Comparison of ENCODE assay signal across 8 cellular contexts in genomic region chr2:102063360-102063947, GRCh38.
DNase-seq lines count a peak whose midpoint lies in the region; ATAC-seq, FAIRE-seq and TF ChIP-seq lines count a peak whose summit lies in the region.

No MANE protein-coding gene starts in this region.

- H3K4me1 ChIP-seq in A549 (peaks cover 51% of the 10 kb centered on the region), mucosa of rectum (ENCODE audit: control insufficient read depth in 2 of 2, insufficient read depth in 2 of 2, low read length in 2 of 2) (peaks cover 21 to 24% of the 10 kb centered on the region in 2 donors)

- POLR2A ChIA-PET in A549 (lab: Yijun Ruan, JAX) = interaction anchor here (0.6 to 2.5 kb wide), 7 partner anchors 30 to 177 kb away, joined by 3 to 23 read pairs (median 8); partner anchors contain the start of gene IL1R1

- DNase-seq in A549 (ENCODE audit: low read depth in 1 of 2, low spot score in 1 of 2) (no peak), MV-4-11 (lab: John Stamatoyannopoulos, UW) (peak; percentile 88), coronary artery (ENCODE audit: low spot score) (peak; percentile 90), hippocampal formation (lab: John Stamatoyannopoulos, UW) (no peak), NCI-H82 (lab: John Stamatoyannopoulos, UW) (no peak)
- DNase-seq in activated effector memory CD4-positive, alpha-beta T cell treated with Interleukin-2 at 50 U/mL for 16 hours = no peak

- TF ChIP-seq EP300 in A549 (IDR thresholded peaks at IDR 0.05) = no peak

- no peak overlapping the region for H3K4me3 ChIP-seq in A549
- no peak overlapping the region for H3K4me3 ChIP-seq in coronary artery
- no peak overlapping the region for H3K4me3 ChIP-seq in mucosa of rectum (ENCODE audit: low read length in 2 of 2)

- H3K27me3 ChIP-seq in mucosa of rectum (ENCODE audit: control insufficient read depth in 2 of 2, insufficient read depth in 2 of 2, low read length in 2 of 2) = no peaks in the 10 kb centered on the region

- TF ChIP-seq RAD21 in A549 (conservative IDR thresholded peaks at IDR 0.05 in 1 of 2, IDR thresholded peaks at IDR 0.05 in 1 of 2) = no peak

- H3K4me2 ChIP-seq in A549 = peak overlapping the region; percentile 90

- FAIRE-seq in A549 (lab: Jason Lieb, UNC) = no peak

- no peak for TF ChIP-seq POLR2A in A549 (IDR thresholded peaks at IDR 0.05; ENCODE audit: low read length)

- no peak for TF ChIP-seq CTCF in A549 (IDR thresholded peaks at IDR 0.05)
- no peak for TF ChIP-seq CTCF in coronary artery (IDR thresholded peaks at IDR 0.05)

- CTCF ChIA-PET in A549 (lab: Yijun Ruan, JAX) = interaction anchor here (0.7 to 2.3 kb wide), 9 partner anchors 8 to 644 kb away, joined by 3 to 11 read pairs (median 4); no protein-coding TSS in a partner anchor

- 69% methylated on average over 7 of the region's 7 CpGs for WGBS in A549 (ENCODE audit: missing lambda C conversion rate)

- H3K27ac ChIP-seq in A549 (peak overlapping the region; percentile 98 to 99), coronary artery (peak overlapping the region; percentile 91 to 95), mucosa of rectum (ENCODE audit: low read depth in 2 of 2, low read length in 2 of 2) (peak overlapping the region; percentile 89 to 90)

- H3K9ac ChIP-seq in mucosa of rectum (ENCODE audit: low read depth in 1 of 2, low read length in 2 of 2) = peak overlapping the region; percentile 34 to 55

- ATAC-seq in A549 = no peak
- ATAC-seq in GM21526 (IDR thresholded peaks at IDR 0.05; ENCODE audit: low FRiP score, unreplicated experiment) = no peak

- no peaks in the 10 kb centered on the region for H3K9me3 ChIP-seq in A549
- no peaks in the 10 kb centered on the region for H3K9me3 ChIP-seq in mucosa of rectum (ENCODE audit: control insufficient read depth in 2 of 2, low read length in 2 of 2)

- H3K36me3 ChIP-seq in mucosa of rectum (ENCODE audit: control insufficient read depth in 2 of 2, insufficient read depth in 2 of 2, low read length in 2 of 2) = no peaks in the 10 kb centered on the region

TF ChIP-seq in A549, 52 proteins besides CTCF, POLR2A, EP300 and RAD21:
- no peak for TF ChIP-seq HEYL (CRISPR knock-in tag; IDR thresholded peaks at IDR 0.05)
- TF ChIP-seq NFE2L2 (conservative IDR thresholded peaks at IDR 0.05; ENCODE audit: low read length) = no peak
- no peak for TF ChIP-seq MAZ (IDR thresholded peaks at IDR 0.05; ENCODE audit: borderline replicate concordance, low read depth, low read length)
- no peak for TF ChIP-seq CHD4 (IDR thresholded peaks at IDR 0.05; ENCODE audit: borderline replicate concordance)
- TF ChIP-seq ZC3H11A (IDR thresholded peaks at IDR 0.05) = no peak
- TF ChIP-seq MAFK (IDR thresholded peaks at IDR 0.05; ENCODE audit: partially characterized antibody) = no peak
- TF ChIP-seq KDM5A (IDR thresholded peaks at IDR 0.05) = no peak
- TF ChIP-seq, protein P1, sequence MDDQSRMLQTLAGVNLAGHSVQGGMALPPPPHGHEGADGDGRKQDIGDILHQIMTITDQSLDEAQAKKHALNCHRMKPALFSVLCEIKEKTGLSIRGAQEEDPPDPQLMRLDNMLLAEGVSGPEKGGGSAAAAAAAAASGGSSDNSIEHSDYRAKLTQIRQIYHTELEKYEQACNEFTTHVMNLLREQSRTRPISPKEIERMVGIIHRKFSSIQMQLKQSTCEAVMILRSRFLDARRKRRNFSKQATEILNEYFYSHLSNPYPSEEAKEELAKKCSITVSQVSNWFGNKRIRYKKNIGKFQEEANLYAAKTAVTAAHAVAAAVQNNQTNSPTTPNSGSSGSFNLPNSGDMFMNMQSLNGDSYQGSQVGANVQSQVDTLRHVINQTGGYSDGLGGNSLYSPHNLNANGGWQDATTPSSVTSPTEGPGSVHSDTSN (IDR thresholded peaks at IDR 0.05) = no peak
- no peak for TF ChIP-seq CBX2 (IDR thresholded peaks at IDR 0.05; ENCODE audit: borderline replicate concordance, low read depth)
- no peak for TF ChIP-seq RNF2 (IDR thresholded peaks at IDR 0.05; ENCODE audit: borderline replicate concordance, low read depth)
- TF ChIP-seq EHF (CRISPR knock-in tag; IDR thresholded peaks at IDR 0.05) = no peak
- TF ChIP-seq TFCP2L1 (CRISPR knock-in tag; IDR thresholded peaks at IDR 0.05) = no peak
- TF ChIP-seq NPAS2 (CRISPR knock-in tag; IDR thresholded peaks at IDR 0.05; ENCODE audit: borderline replicate concordance) = no peak
- no peak for TF ChIP-seq SMC3 (IDR thresholded peaks at IDR 0.05)
- TF ChIP-seq CEBPB (IDR thresholded peaks at IDR 0.05) = no peak
- no peak for TF ChIP-seq JUNB (IDR thresholded peaks at IDR 0.05)
- TF ChIP-seq BCL3 (IDR thresholded peaks at IDR 0.05) = no peak
- no peak for TF ChIP-seq GATA3 (IDR thresholded peaks at IDR 0.05; ENCODE audit: borderline replicate concordance)
- TF ChIP-seq HDAC2 (IDR thresholded peaks at IDR 0.05) = no peak
- no peak for TF ChIP-seq HMGXB4 (CRISPR knock-in tag; IDR thresholded peaks at IDR 0.05; ENCODE audit: borderline replicate concordance)
TF ChIP-seq in A549: peak in this region for 0.

Comparison
In these comparisons a context has a peak if more than half of its experiments do, and no peak if none do; other contexts are left out.
1. DNase-seq: peak in MV-4-11 (single experiment) and coronary artery (single experiment); none in A549 (0 of 2), hippocampal formation (0 of 2), NCI-H82 (single experiment) and activated effector memory CD4-positive, alpha-beta T cell treated with Interleukin-2 at 50 U/mL for 16 hours (single experiment).
2. Peak in every context shown above with its lines, with median percentiles within 50 percentile points of each other: H3K27ac ChIP-seq.